Comparison of ENCODE assay signal across 7 cellular contexts in genomic region chr11:111921831-111922230, GRCh38. TPM values are rescaled to one million over a fixed set of nuclear protein-coding genes. Genes with fewer than 3 reads are reported as not detected.
"Had no signal": no experiment of that assay in that cellular context is flagged by ENCODE, and none has a peak within 500 bp of the region (broad histone marks: within the 10 kb centered on the region; RNA-seq: fewer than 3 reads in every experiment).

No MANE protein-coding gene starts in this region.

RNA-seq across cellular contexts. Expression of gene C11orf52, which starts 3.1 kb away (rescaled TPM):
- total RNA-seq: mononuclear cell, natural killer cell, neural crest cell had no signal

RNA-seq across cellular contexts. Expression of gene HSPB2, which starts 9.3 kb away (rescaled TPM):
- total RNA-seq: dermis blood vessel endothelial cell, endothelial cell of umbilical vein, epithelial cell of proximal tubule, glomerular endothelial cell, mononuclear cell, natural killer cell, neural crest cell had no signal
- polyA plus RNA-seq: endothelial cell of umbilical vein had no signal

RNA-seq across cellular contexts. Expression of gene CRYAB, which starts 10.3 kb away (rescaled TPM):
- total RNA-seq: endothelial cell of umbilical vein, mononuclear cell, natural killer cell, neural crest cell had no signal
